Comparison of ENCODE assay signal across 17 cellular contexts in genomic region chr2:65030481-65030880, GRCh38. TPM values are rescaled to one million over a fixed set of nuclear protein-coding genes. Genes with fewer than 3 reads are reported as not detected.
DNase-seq lines count a peak whose midpoint lies in the region; ATAC-seq and TF ChIP-seq lines count a peak whose summit lies in the region.
"Had no signal": no experiment of that assay in that cellular context is flagged by ENCODE, and none has a peak within 500 bp of the region (broad histone marks: within the 10 kb centered on the region; RNA-seq: fewer than 3 reads in every experiment).

No MANE protein-coding gene starts in this region.

- no peaks in the 10 kb centered on the region for H3K36me3 ChIP-seq in Peyer's patch
- H3K36me3 ChIP-seq: HAP-1, neural progenitor cell had no signal

- H3K27me3 Mint-ChIP-seq in naive B cell (no peaks in the 10 kb centered on the region), mesothelial cell of epicardium (ENCODE audit: low read depth) (no peaks in the 10 kb centered on the region)
- H3K27me3 Mint-ChIP-seq: activated CD8-positive, alpha-beta T cell treated with anti-CD3 and anti-CD28 coated beads for 36 hours had no signal

- peaks cover 5% of the 10 kb centered on the region in 2 donors for H3K36me3 Mint-ChIP-seq in naive B cell
- no peaks in the 10 kb centered on the region for H3K36me3 Mint-ChIP-seq in mesothelial cell of epicardium

- TF ChIP-seq POLR2A in Peyer's patch (IDR thresholded peaks at IDR 0.05), result no peak

- H3K27ac ChIP-seq in Peyer's patch, result peak overlapping the region in 3 of 4 donors; percentile 50 to 76 (median 56)
- H3K27ac ChIP-seq: epithelial cell of prostate, neural progenitor cell had no signal

- H3K9me3 ChIP-seq in Peyer's patch, result no peaks in the 10 kb centered on the region
- H3K9me3 ChIP-seq: HAP-1 had no signal

- H3K9me3 Mint-ChIP-seq in naive B cell, result no peaks in the 10 kb centered on the region
- no peaks in the 10 kb centered on the region for H3K9me3 Mint-ChIP-seq in mesothelial cell of epicardium
- H3K9me3 Mint-ChIP-seq: activated CD8-positive, alpha-beta T cell treated with anti-CD3 and anti-CD28 coated beads for 36 hours; activated T-helper 1 cell treated with anti-CD3 and anti-CD28 coated beads, Interleukin-12 subunit alpha, Interleukin-12 subunit beta, Interleukin-2, Interleukin-4 antibody, amounts not matched to agents 30 ng/mL and 10 ng/mL and 1 ng/mL, durations not matched to agents 14 hours and 24 hours and 36 hours; neural progenitor cell had no signal

- TF ChIP-seq CTCF in Peyer's patch (IDR thresholded peaks at IDR 0.05) (no peak), mesothelial cell of epicardium (IDR thresholded peaks at IDR 0.05; ENCODE audit: unreplicated experiment) (no peak)

- peaks cover 0 to 28% (median 23%) of the 10 kb centered on the region in 4 donors for H3K4me1 ChIP-seq in Peyer's patch

- H3K4me1 Mint-ChIP-seq in naive B cell (peaks cover 51 to 85% (median 63%) of the 10 kb centered on the region in 3 donors), mesothelial cell of epicardium (peaks cover 13% of the 10 kb centered on the region)

- DNase-seq in Peyer's patch (peak in 1 of 3 donors; percentile 57), naive B cell (peak; percentile 78), NCI-H146 (lab: John Stamatoyannopoulos, UW) (no peak), mesothelial cell of epicardium (ENCODE audit: low spot score in 2 of 2, unreplicated experiment in 2 of 2) (no peak), HuH-7 (ENCODE audit: low spot score) (no peak)
- DNase-seq: activated CD8-positive, alpha-beta T cell treated with anti-CD3 and anti-CD28 coated beads for 36 hours; AML-193; anterior cingulate cortex; IMR-90; mammary epithelial cell had no signal

- no peaks in the 10 kb centered on the region for H3K27me3 ChIP-seq in Peyer's patch
- H3K27me3 ChIP-seq: neural progenitor cell had no signal

- H3K4me3 Mint-ChIP-seq in naive B cell (peak overlapping the region; percentile 75 to 91 (median 83)), mesothelial cell of epicardium (no peak overlapping the region)
- H3K4me3 Mint-ChIP-seq: activated CD8-positive, alpha-beta T cell treated with anti-CD3 and anti-CD28 coated beads for 36 hours; activated T-helper 1 cell treated with anti-CD3 and anti-CD28 coated beads, Interleukin-12 subunit alpha, Interleukin-12 subunit beta, Interleukin-2, Interleukin-4 antibody, amounts not matched to agents 30 ng/mL and 10 ng/mL and 1 ng/mL, durations not matched to agents 14 hours and 24 hours and 36 hours; neural progenitor cell had no signal

- peak; percentile 23 for ATAC-seq in GM21723 (IDR thresholded peaks at IDR 0.05; ENCODE audit: unreplicated experiment)
- peak; percentile 51 to 58 for ATAC-seq in naive B cell (ENCODE audit: low read depth in 2 of 2)
- ATAC-seq in GM19463 (IDR thresholded peaks at IDR 0.05; ENCODE audit: unreplicated experiment), result no peak
- ATAC-seq: activated CD8-positive, alpha-beta T cell treated with anti-CD3 and anti-CD28 coated beads for 36 hours had no signal

- H3K27ac Mint-ChIP-seq in naive B cell (peak overlapping the region; percentile 86 to 98 (median 96)), mesothelial cell of epicardium (no peak overlapping the region)
- H3K27ac Mint-ChIP-seq: activated CD8-positive, alpha-beta T cell treated with anti-CD3 and anti-CD28 coated beads for 36 hours; activated T-helper 1 cell treated with anti-CD3 and anti-CD28 coated beads, Interleukin-12 subunit alpha, Interleukin-12 subunit beta, Interleukin-2, Interleukin-4 antibody, amounts not matched to agents 30 ng/mL and 10 ng/mL and 1 ng/mL, durations not matched to agents 14 hours and 24 hours and 36 hours; neural progenitor cell had no signal

- peak overlapping the region; percentile 83; the same call in 1 of the 2 replicates for H3K4me3 ChIP-seq in GM08714 (ENCODE audit: low read length)
- peak overlapping the region in 1 of 4 donors; percentile 27 for H3K4me3 ChIP-seq in Peyer's patch
- H3K4me3 ChIP-seq: HAP-1, neural progenitor cell had no signal

RNA-seq across cellular contexts. Expression of gene CEP68, which starts 25.7 kb away (rescaled TPM):
- 10 to 100 TPM in 3 of 4 donors, 1 to 10 TPM in 1; 5.4 to 18.2 (median 14.7) TPM for total RNA-seq in Peyer's patch
- polyA plus RNA-seq in naive B cell (ENCODE audit: low read depth in 6 of 6), result 10 to 100 TPM; 16.6 to 21.0 (median 18.6) TPM
- total RNA-seq in mesothelial cell of epicardium, result 22.2 to 23.0 TPM (median 22.4 TPM) in 3 replicates

RNA-seq across cellular contexts. Expression of gene SLC1A4, which starts 41.3 kb away (rescaled TPM):
- 10 to 100 TPM in 1 of 4 donors, 1 to 10 TPM in 3; 2.7 to 12.4 (median 3.4) TPM for total RNA-seq in Peyer's patch
- 1 to 10 TPM; 2.1 to 5.8 (median 3.0) TPM for polyA plus RNA-seq in naive B cell (ENCODE audit: low read depth in 6 of 6)
- total RNA-seq in mesothelial cell of epicardium, result 4.3 to 6.0 TPM (median 5.3 TPM) in 3 replicates
